Comparison of ENCODE assay signal across 19 cellular contexts in the genomic region with DNA sequence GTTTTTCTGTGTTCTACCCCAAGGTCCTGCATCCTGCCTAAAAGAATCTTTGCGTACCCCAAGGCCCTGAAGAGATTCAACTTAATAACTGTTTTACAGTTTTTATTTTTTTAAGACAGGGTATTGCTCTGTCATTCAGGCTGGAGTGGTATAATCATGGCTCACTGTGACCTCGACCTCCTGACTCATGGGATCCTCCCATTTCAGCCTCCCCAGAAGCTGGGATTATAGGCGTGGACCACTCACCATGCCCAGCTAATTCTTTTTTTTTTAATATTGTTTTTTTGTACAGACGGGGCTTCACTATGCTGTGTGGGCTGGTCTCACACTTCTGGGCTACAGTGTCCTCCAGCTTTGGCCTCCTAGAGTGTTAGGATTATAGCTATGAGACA. TPM values are rescaled to one million over a fixed set of nuclear protein-coding genes. Genes with fewer than 3 reads are reported as not detected.
DNase-seq lines count a peak whose midpoint lies in the region; ATAC-seq, FAIRE-seq and TF ChIP-seq lines count a peak whose summit lies in the region.
"Had no signal": no experiment of that assay in that cellular context is flagged by ENCODE, and none has a peak within 500 bp of the region (broad histone marks: within the 10 kb centered on the region; RNA-seq: fewer than 3 reads in every experiment).

No MANE protein-coding gene starts in this region.

- TSS peak; percentile 39 for BruUV-seq in OCI-LY7 (replicated peaks; lab: Mats Ljungman, UMichigan)
- BruUV-seq in GM12878 (replicated peaks; lab: Mats Ljungman, UMichigan) = no TSS peak
- BruUV-seq in Caco-2 (replicated peaks; lab: Mats Ljungman, UMichigan) = no TSS peak

- H3K9me3 ChIP-seq in OCI-LY7 (ENCODE audit: low read length) (no peaks in the 10 kb centered on the region), GM12878 (replicated peaks; ENCODE audit: control insufficient read depth, insufficient read depth, low read length) (no peaks in the 10 kb centered on the region), osteoblast (ENCODE audit: low read depth, low read length) (no peaks in the 10 kb centered on the region), Caco-2 (no peaks in the 10 kb centered on the region)
- H3K9me3 ChIP-seq: left lung, thyroid gland had no signal

- no peaks in the 10 kb centered on the region for H3K27me3 ChIP-seq in GM12878 (replicated peaks in 1 of 2; ENCODE audit: control insufficient read depth in 2 of 2, insufficient read depth in 2 of 2, low read length in 1 of 2)
- H3K27me3 ChIP-seq in osteoblast (ENCODE audit: insufficient read depth, low read length) = no peaks in the 10 kb centered on the region
- no peaks in the 10 kb centered on the region for H3K27me3 ChIP-seq in Caco-2 (replicated peaks; ENCODE audit: control insufficient read depth, insufficient read depth, low read length)
- H3K27me3 ChIP-seq: left lung, thyroid gland had no signal

- H3K27me3 Mint-ChIP-seq in Caco-2 (ENCODE audit: insufficient read depth, unreplicated experiment) = no peaks in the 10 kb centered on the region
- H3K27me3 Mint-ChIP-seq in activated CD4-positive, alpha-beta T cell treated with anti-CD3 and anti-CD28 coated beads, Interleukin-2, amount 10 ng/mL, durations not matched to agents 24 days and 14 days = no peaks in the 10 kb centered on the region
- H3K27me3 Mint-ChIP-seq: activated CD4-positive, alpha-beta T cell treated with anti-CD3 and anti-CD28 coated beads for 36 hours; CD4-positive, alpha-beta T cell had no signal

- peak; percentile 95 for DNase-seq in ELR (ENCODE audit: low read depth)
- DNase-seq in OCI-LY7 (ENCODE audit: low spot score) = no peak
- DNase-seq in GM12878 (ENCODE audit: low read depth, low spot score) = no peak
- peak; percentile 85 for DNase-seq in osteoblast (ENCODE audit: insufficient read length, low spot score, missing footprints)
- DNase-seq in Caco-2 = no peak
- no peak for DNase-seq in GM03348 (ENCODE audit: low spot score)
- no peak for DNase-seq in activated CD4-positive, alpha-beta T cell treated with anti-CD3 and anti-CD28 coated beads, Interleukin-2, amount 10 ng/mL, durations not matched to agents 24 days and 14 days
- DNase-seq: activated CD4-positive, alpha-beta T cell treated with anti-CD3 and anti-CD28 coated beads for 36 hours; CD4-positive, alpha-beta T cell; NCI-H1417; NCI-H446 treated with DMSO at 0.1 percent for 48 hours; stimulated activated CD4-positive, alpha-beta T cell treated with anti-CD3 and anti-CD28 coated beads, Interleukin-1b, Interleukin-23, amount 100 ng/mL, for 48 hours; stimulated activated CD8-positive, alpha-beta memory T cell treated with anti-CD3 and anti-CD28 coated beads, Interleukin-4, amount 100 ng/mL, for 48 hours; thyroid gland had no signal

- no peaks in the 10 kb centered on the region for H3K9me3 Mint-ChIP-seq in Caco-2 (ENCODE audit: unreplicated experiment)
- H3K9me3 Mint-ChIP-seq in activated CD4-positive, alpha-beta T cell treated with anti-CD3 and anti-CD28 coated beads, Interleukin-2, amount 10 ng/mL, durations not matched to agents 24 days and 14 days = no peaks in the 10 kb centered on the region
- H3K9me3 Mint-ChIP-seq: CD4-positive, alpha-beta T cell; T-helper 1 cell treated with Interleukin-12 subunit alpha and Interleukin-12 subunit beta and Interleukin-4 antibody, amounts not matched to agents 30 μg/mL and 1 μg/mL, for 36 hours had no signal

- RAD21 ChIA-PET in GM12878 (lab: Charles Lee; ENCODE audit: unreplicated experiment) = interaction anchor here (0.8 to 2.8 kb wide), 5 partner anchors 9 to 77 kb away, joined by 3 to 10 read pairs (median 3); a partner anchor contains a TSS

- H3K4me1 Mint-ChIP-seq in Caco-2 (ENCODE audit: low read depth, unreplicated experiment) = peaks cover 6% of the 10 kb centered on the region
- H3K4me1 Mint-ChIP-seq in activated CD4-positive, alpha-beta T cell treated with anti-CD3 and anti-CD28 coated beads, Interleukin-2, amount 10 ng/mL, durations not matched to agents 24 days and 14 days = no peaks in the 10 kb centered on the region

- TF ChIP-seq POLR2A in GM12878 (IDR thresholded peaks at IDR 0.05; ENCODE audit: low read depth, low read length) = no peak

- peaks cover 90% of the 10 kb centered on the region for H3K36me3 Mint-ChIP-seq in Caco-2 (ENCODE audit: insufficient read depth, unreplicated experiment)
- H3K36me3 Mint-ChIP-seq in activated CD4-positive, alpha-beta T cell treated with anti-CD3 and anti-CD28 coated beads, Interleukin-2, amount 10 ng/mL, durations not matched to agents 24 days and 14 days (ENCODE audit: low read depth) = peaks cover 41% of the 10 kb centered on the region

- H3K27ac Mint-ChIP-seq in Caco-2 (ENCODE audit: unreplicated experiment) = no peak overlapping the region
- H3K27ac Mint-ChIP-seq in activated CD4-positive, alpha-beta T cell treated with anti-CD3 and anti-CD28 coated beads, Interleukin-2, amount 10 ng/mL, durations not matched to agents 24 days and 14 days = no peak overlapping the region
- H3K27ac Mint-ChIP-seq: activated CD4-positive, alpha-beta T cell treated with anti-CD3 and anti-CD28 coated beads for 36 hours; CD4-positive, alpha-beta T cell; T-helper 1 cell treated with Interleukin-12 subunit alpha and Interleukin-12 subunit beta and Interleukin-4 antibody, amounts not matched to agents 30 μg/mL and 1 μg/mL, for 36 hours had no signal

- H3K36me3 ChIP-seq in OCI-LY7 (ENCODE audit: insufficient read depth, low read length) (peaks cover 92% of the 10 kb centered on the region), GM12878 (ENCODE audit: control insufficient read depth in 2 of 2, insufficient read depth in 2 of 2, low read length in 1 of 2) (peaks cover 22 to 27% of the 10 kb centered on the region in 2 experiments), osteoblast (ENCODE audit: insufficient read depth, low read length) (peaks cover 75% of the 10 kb centered on the region), Caco-2 (ENCODE audit: control insufficient read depth, insufficient read depth, low read length) (peaks cover 3% of the 10 kb centered on the region)

- no peak overlapping the region for H3K9ac ChIP-seq in GM12878 (ENCODE audit: control insufficient read depth, insufficient read depth, low read length)

- SMC1A ChIA-PET in GM12878 (lab: Charles Lee; ENCODE audit: uncharacterized antibody, unreplicated experiment) = interaction anchor here (0.8 to 2.0 kb wide), 3 partner anchors 36 to 45 kb away, joined by 3 to 9 read pairs (median 9); no protein-coding TSS in a partner anchor

- no peak for TF ChIP-seq EP300 in GM12878 (IDR thresholded peaks at IDR 0.05; ENCODE audit: borderline replicate concordance in 1 of 2, control insufficient read depth in 1 of 2, low read depth in 2 of 2, low read length in 2 of 2)

- H2AFZ ChIP-seq in OCI-LY7 (ENCODE audit: low read length) (no peak overlapping the region), GM12878 (ENCODE audit: control insufficient read depth, low read depth, low read length) (no peak overlapping the region), osteoblast (ENCODE audit: low read length) (no peak overlapping the region)

- POLR2A ChIA-PET in OCI-LY7 (lab: Charles Lee) = interaction anchor here (0.6 to 1.2 kb wide), 3 partner anchors 9 to 60 kb away, joined by 3 to 6 read pairs (median 3); a partner anchor contains a TSS
- POLR2A ChIA-PET in GM12878 (lab: Charles Lee) = interaction anchor here (0.8 to 1.1 kb wide), 4 partner anchors 11 to 48 kb away, joined by 3 to 4 read pairs (median 4); no protein-coding TSS in a partner anchor
- POLR2A ChIA-PET in Caco-2 (lab: Charles Lee) = no interaction called here

- H3K4me3 Mint-ChIP-seq in Caco-2 (ENCODE audit: unreplicated experiment) = no peak overlapping the region
- H3K4me3 Mint-ChIP-seq in activated CD4-positive, alpha-beta T cell treated with anti-CD3 and anti-CD28 coated beads, Interleukin-2, amount 10 ng/mL, durations not matched to agents 24 days and 14 days = no peak overlapping the region
- H3K4me3 Mint-ChIP-seq: activated CD4-positive, alpha-beta T cell treated with anti-CD3 and anti-CD28 coated beads for 36 hours; CD4-positive, alpha-beta T cell; T-helper 1 cell treated with Interleukin-12 subunit alpha and Interleukin-12 subunit beta and Interleukin-4 antibody, amounts not matched to agents 30 μg/mL and 1 μg/mL, for 36 hours had no signal

- H3K79me2 ChIP-seq in OCI-LY7 (ENCODE audit: insufficient read depth, low read depth, low read length) (no peaks in the 10 kb centered on the region), GM12878 (ENCODE audit: control insufficient read depth, insufficient read depth, low read length) (no peaks in the 10 kb centered on the region), osteoblast (ENCODE audit: insufficient read depth, low read length) (peaks cover 13% of the 10 kb centered on the region)

- 49% methylated on average over 4 of the region's 4 CpGs for WGBS in GM12878 (ENCODE audit: insufficient coverage, insufficient replicate concordance, low lambda C conversion rate, missing lambda C conversion rate)

- H3K9me2 ChIP-seq in OCI-LY7 (ENCODE audit: insufficient read depth, low read length) = no peaks in the 10 kb centered on the region

- H3K4me2 ChIP-seq in OCI-LY7 (ENCODE audit: low read length) = no peak overlapping the region
- peak overlapping the region; percentile 39; the same call in 1 of the 2 replicates for H3K4me2 ChIP-seq in GM12878 (ENCODE audit: control insufficient read depth, insufficient read depth)
- H3K4me2 ChIP-seq in osteoblast (ENCODE audit: insufficient read depth, low read length) = no peak overlapping the region

- CTCF ChIA-PET in OCI-LY7 (lab: Charles Lee; ENCODE audit: unreplicated experiment) (no interaction called here), GM12878 (lab: Yijun Ruan, JAX) (interaction anchor here (1.9 kb wide), 2 partner anchors 39 to 43 kb away, joined by 7 to 10 read pairs; no protein-coding TSS in a partner anchor), Caco-2 (lab: Charles Lee) (no interaction called here)

- TF ChIP-seq RAD21 in GM12878 (IDR thresholded peaks at IDR 0.05; ENCODE audit: insufficient read depth, low read depth, low read length) = no peak

- ATAC-seq in GM12878 (peak; percentile 8; the same call in 2 of the 3 replicates), GM19328 (IDR thresholded peaks at IDR 0.05; ENCODE audit: unreplicated experiment) (no peak)
- ATAC-seq: activated CD4-positive, alpha-beta T cell treated with anti-CD3 and anti-CD28 coated beads for 36 hours; left lung had no signal

- no peak overlapping the region for H3K4me3 ChIP-seq in OCI-LY7 (ENCODE audit: low read depth, low read length, poor library complexity, severe bottlenecking)
- H3K4me3 ChIP-seq in GM12878 = no peak overlapping the region
- H3K4me3 ChIP-seq in osteoblast (ENCODE audit: insufficient read depth, low read length) = no peak overlapping the region
- H3K4me3 ChIP-seq in Caco-2 (ENCODE audit: low read depth, low read length) = no peak overlapping the region
- H3K4me3 ChIP-seq: left lung, thyroid gland had no signal

- FAIRE-seq in GM12878 (lab: Jason Lieb, UNC) = no peak
- FAIRE-seq: G401.6 had no signal

- H4K20me1 ChIP-seq in OCI-LY7 (ENCODE audit: insufficient read depth, low read length) = no peaks in the 10 kb centered on the region
- H4K20me1 ChIP-seq in GM12878 (ENCODE audit: control insufficient read depth, insufficient read depth) = no peaks in the 10 kb centered on the region
- H4K20me1 ChIP-seq in osteoblast (ENCODE audit: insufficient read depth, low read length) = peaks cover under 1% of the 10 kb centered on the region

- H3K4me1 ChIP-seq in OCI-LY7 (ENCODE audit: insufficient read depth, low read length, poor library complexity, severe bottlenecking) = peaks cover 6% of the 10 kb centered on the region
- H3K4me1 ChIP-seq in GM12878 (ENCODE audit: control insufficient read depth, insufficient read depth, low read length) = peaks cover 22% of the 10 kb centered on the region
- peaks cover 57% of the 10 kb centered on the region for H3K4me1 ChIP-seq in osteoblast (ENCODE audit: insufficient read depth, low read length)
- peaks cover 8% of the 10 kb centered on the region for H3K4me1 ChIP-seq in Caco-2

- no peak for TF ChIP-seq CTCF in OCI-LY7 (conservative IDR thresholded peaks at IDR 0.05; ENCODE audit: low read length)
- no peak for TF ChIP-seq CTCF in GM12878 (IDR thresholded peaks at IDR 0.05 in 2 of 3, conservative IDR thresholded peaks at IDR 0.05 in 1 of 3; ENCODE audit: control insufficient read depth in 2 of 3, extremely low read depth in 1 of 3, insufficient read depth in 1 of 3, low read depth in 3 of 3, low read length in 3 of 3)
- TF ChIP-seq CTCF in osteoblast (IDR thresholded peaks at IDR 0.05; ENCODE audit: extremely low read depth, low read depth, low read length) = no peak
- TF ChIP-seq CTCF in Caco-2 (IDR thresholded peaks at IDR 0.05; ENCODE audit: insufficient read depth in 1 of 2, low read depth in 1 of 2, low read length in 1 of 2, severe bottlenecking in 1 of 2, unreplicated experiment in 1 of 2) = no peak

- intact Hi-C loops in OCI-LY7 (cut with micrococcal nuclease; ENCODE audit: unreplicated experiment) = no loop called here
- intact Hi-C loops in GM12878 (cut with micrococcal nuclease; ENCODE audit: unreplicated experiment) = no loop called here
- intact Hi-C loops in Caco-2 (cut with micrococcal nuclease; ENCODE audit: unreplicated experiment) = no loop called here
- intact Hi-C loops in activated CD4-positive, alpha-beta T cell treated with anti-CD3 and anti-CD28 coated beads, Interleukin-2, amount 10 ng/mL, durations not matched to agents 24 days and 14 days (cut with micrococcal nuclease) = no loop called here

- in situ Hi-C loops in GM12878 (cut with MboI) = no loop called here

- no peak overlapping the region for H3K27ac ChIP-seq in OCI-LY7 (ENCODE audit: low read depth, low read length, poor library complexity, severe bottlenecking)
- peak overlapping the region; percentile 64 for H3K27ac ChIP-seq in GM12878 (ENCODE audit: control insufficient read depth, insufficient read depth)
- H3K27ac ChIP-seq in osteoblast (ENCODE audit: low read depth, low read length) = peak overlapping the region; percentile 65
- H3K27ac ChIP-seq: epithelial cell of prostate, thyroid gland had no signal

RNA-seq across cellular contexts. Expression of a gene that starts 9.3 kb away (rescaled TPM):
- 51.1 and 65.2 TPM in 2 replicates for total RNA-seq in OCI-LY7 (2014; rRNA removed; shearing (Covaris generic))
- total RNA-seq in OCI-LY7 (2022) (64.4 and 74.2 TPM in 2 replicates), GM12878 (2014; rRNA removed) (25.1 and 25.8 TPM in 2 replicates), GM12878 (2014; rRNA removed; fragmentation: Illumina TruSeq; extraction: Trizol) (8.1 and 12.2 TPM in 2 replicates), GM12878 (2021) (39.6 and 46.2 TPM in 2 replicates), osteoblast (43.0 and 44.5 TPM in 2 replicates), Caco-2 (2022) (38.5 and 42.2 TPM in 2 replicates)
- total RNA-seq in GM12878 (2013; cell fraction: nucleolus; rRNA removed) = 86.7 and 99.0 TPM in 2 replicates
- 6.6 TPM for polyA plus RNA-seq in GM12878 (2011; ENCODE audit: low read depth)
- polyA plus RNA-seq in GM12878 (2011; rRNA removed) (3.4 and 8.1 TPM in 2 replicates), GM12878 (2014; fragmentation: Illumina TruSeq; extraction: Trizol) (1.4 and 5.2 TPM in 2 replicates), GM12878 (2014; fragmentation: Nextera tagmentation; extraction: Ambion mirVana) (under 1 TPM; 0.11 to 0.49 TPM), GM12878 (2014; rRNA removed) (34.4 and 39.8 TPM in 2 replicates), GM12878 (2016; fragmentation: Nextera tagmentation; extraction: Ambion mirVana) (10 to 100 TPM; 22.0 to 26.8 TPM)
- polyA plus RNA-seq in GM12878 (2011; cell fraction: cytosol; rRNA removed) = 16.4 and 25.8 TPM in 2 replicates
- 52.4 and 74.0 TPM in 2 replicates for polyA plus RNA-seq in GM12878 (2011; cell fraction: nucleus; rRNA removed)
- 16.2 and 18.9 TPM in 2 replicates for polyA plus RNA-seq in GM12878 (2012)
- 8.9 and 32.2 TPM in 2 replicates for polyA minus RNA-seq in GM12878 (2011; rRNA and poly(A)+ RNA removed)
- polyA minus RNA-seq in GM12878 (2011; cell fraction: cytosol; rRNA and poly(A)+ RNA removed) = 13.6 and 14.8 TPM in 2 replicates
- 36.3 and 44.7 TPM in 2 replicates for polyA minus RNA-seq in GM12878 (2011; cell fraction: nucleus; rRNA and poly(A)+ RNA removed)
- 72.2 and 76.5 TPM in 2 replicates for total RNA-seq in activated CD4-positive, alpha-beta T cell treated with anti-CD3 and anti-CD28 coated beads, Interleukin-2, amount 10 ng/mL, durations not matched to agents 24 days and 14 days

RNA-seq across cellular contexts. Expression of a gene that starts 33.3 kb away (rescaled TPM):
- 1.3 and 1.6 TPM in 2 replicates for total RNA-seq in OCI-LY7 (2014; rRNA removed; shearing (Covaris generic))
- total RNA-seq in OCI-LY7 (2022) = 4.3 and 6.7 TPM in 2 replicates
- 19.6 and 21.4 TPM in 2 replicates for total RNA-seq in GM12878 (2013; cell fraction: nucleolus; rRNA removed)
- total RNA-seq in GM12878 (2014; rRNA removed) = 1.2 and 1.8 TPM in 2 replicates
- 0.14 and 0.58 TPM in 2 replicates for total RNA-seq in GM12878 (2014; rRNA removed; fragmentation: Illumina TruSeq; extraction: Trizol)
- total RNA-seq in GM12878 (2021) = 2.1 and 2.7 TPM in 2 replicates
- polyA plus RNA-seq in GM12878 (2011; ENCODE audit: low read depth) = not detected
- 0.29 and 0.65 TPM in 2 replicates for polyA plus RNA-seq in GM12878 (2011; rRNA removed)
- polyA plus RNA-seq in GM12878 (2011; cell fraction: cytosol; rRNA removed) = 0.69 and 1.0 TPM in 2 replicates
- 6.3 and 7.2 TPM in 2 replicates for polyA plus RNA-seq in GM12878 (2011; cell fraction: nucleus; rRNA removed)
- polyA plus RNA-seq in GM12878 (2012) = 1.5 and 1.6 TPM in 2 replicates
- 0.19 and 0.24 TPM in 2 replicates for polyA plus RNA-seq in GM12878 (2014; fragmentation: Illumina TruSeq; extraction: Trizol)
- not detected for polyA plus RNA-seq in GM12878 (2014; fragmentation: Nextera tagmentation; extraction: Ambion mirVana)
- 1.9 and 2.0 TPM in 2 replicates for polyA plus RNA-seq in GM12878 (2014; rRNA removed)
- polyA plus RNA-seq in GM12878 (2016; fragmentation: Nextera tagmentation; extraction: Ambion mirVana) = under 1 TPM in 1 of 2 experiments, not detected in 1; 0.12 TPM
- 0.44 and 2.2 TPM in 2 replicates for polyA minus RNA-seq in GM12878 (2011; rRNA and poly(A)+ RNA removed)
- polyA minus RNA-seq in GM12878 (2011; cell fraction: cytosol; rRNA and poly(A)+ RNA removed) = 0.80 and 1.0 TPM in 2 replicates
- polyA minus RNA-seq in GM12878 (2011; cell fraction: nucleus; rRNA and poly(A)+ RNA removed) = 3.7 and 4.2 TPM in 2 replicates
- total RNA-seq in osteoblast = 2.9 and 5.1 TPM in 2 replicates
- total RNA-seq in Caco-2 (2022) = 2.1 and 2.9 TPM in 2 replicates
- total RNA-seq in activated CD4-positive, alpha-beta T cell treated with anti-CD3 and anti-CD28 coated beads, Interleukin-2, amount 10 ng/mL, durations not matched to agents 24 days and 14 days = 0.26 and 0.51 TPM in 2 replicates

RNA-seq across cellular contexts. Expression of a gene that starts 48.9 kb away (rescaled TPM):
- total RNA-seq in OCI-LY7 (2014; rRNA removed; shearing (Covaris generic)) = 2,245 and 2,707 TPM in 2 replicates
- total RNA-seq in OCI-LY7 (2022) (2,459 and 2,894 TPM in 2 replicates), GM12878 (2014; rRNA removed) (5,146 and 5,299 TPM in 2 replicates), GM12878 (2014; rRNA removed; fragmentation: Illumina TruSeq; extraction: Trizol) (2,069 and 2,477 TPM in 2 replicates), GM12878 (2021) (5,806 and 6,105 TPM in 2 replicates), osteoblast (10,373 and 13,273 TPM in 2 replicates), Caco-2 (2022) (1,436 and 1,933 TPM in 2 replicates)
- total RNA-seq in GM12878 (2013; cell fraction: nucleolus; rRNA removed) = 961 and 1,180 TPM in 2 replicates
- polyA plus RNA-seq in GM12878 (2011; ENCODE audit: low read depth) = 2,827 TPM
- polyA plus RNA-seq in GM12878 (2011; rRNA removed) (466 and 810 TPM in 2 replicates), GM12878 (2014; fragmentation: Illumina TruSeq; extraction: Trizol) (1,415 and 2,801 TPM in 2 replicates), GM12878 (2014; fragmentation: Nextera tagmentation; extraction: Ambion mirVana) (1,000 to 10,000 TPM in 1 of 2 experiments, 100 to 1,000 TPM in 1; 969 to 1,906 TPM), GM12878 (2014; rRNA removed) (4,499 and 5,417 TPM in 2 replicates), GM12878 (2016; fragmentation: Nextera tagmentation; extraction: Ambion mirVana) (1,000 to 10,000 TPM; 4,621 to 4,893 TPM)
- 2,470 and 3,258 TPM in 2 replicates for polyA plus RNA-seq in GM12878 (2011; cell fraction: cytosol; rRNA removed)
- 3,407 and 5,928 TPM in 2 replicates for polyA plus RNA-seq in GM12878 (2011; cell fraction: nucleus; rRNA removed)
- polyA plus RNA-seq in GM12878 (2012) = 4,353 and 5,466 TPM in 2 replicates
- 709 and 994 TPM in 2 replicates for polyA minus RNA-seq in GM12878 (2011; rRNA and poly(A)+ RNA removed)
- polyA minus RNA-seq in GM12878 (2011; cell fraction: cytosol; rRNA and poly(A)+ RNA removed) = 871 and 986 TPM in 2 replicates
- polyA minus RNA-seq in GM12878 (2011; cell fraction: nucleus; rRNA and poly(A)+ RNA removed) = 602 and 1,073 TPM in 2 replicates
- 3,353 and 3,420 TPM in 2 replicates for total RNA-seq in activated CD4-positive, alpha-beta T cell treated with anti-CD3 and anti-CD28 coated beads, Interleukin-2, amount 10 ng/mL, durations not matched to agents 24 days and 14 days

Comparison
In these comparisons a context has a peak if more than half of its experiments do, and no peak if none do; other contexts are left out.
1. DNase-seq: peak in ELR (single experiment) and osteoblast (single experiment); none in OCI-LY7 (single experiment), GM12878 (single experiment), Caco-2 (0 of 2), GM03348 (single experiment) and activated CD4-positive, alpha-beta T cell treated with anti-CD3 and anti-CD28 coated beads, Interleukin-2, amount 10 ng/mL, durations not matched to agents 24 days and 14 days (single experiment).